In genomic region chr14:33070474-33070873, GRCh38 we compare ENCODE assay signal across 17 cellular contexts.
DNase-seq lines count a peak whose midpoint lies in the region; FAIRE-seq and TF ChIP-seq lines count a peak whose summit lies in the region.
"Had no signal": no experiment of that assay in that cellular context is flagged by ENCODE, and none has a peak within 500 bp of the region (broad histone marks: within the 10 kb centered on the region; RNA-seq: fewer than 3 reads in every experiment).

No MANE protein-coding gene starts in this region.

- H3K27ac ChIP-seq in dorsolateral prefrontal cortex: peak overlapping the region in 31 of 59 donors; percentile 2 to 76 (median 32)
- no peak overlapping the region for H3K27ac ChIP-seq in hepatocyte
- H3K27ac ChIP-seq: C4-2B had no signal

- no peaks in the 10 kb centered on the region for H3K36me3 ChIP-seq in hepatocyte (replicated peaks; ENCODE audit: insufficient read depth, low read depth)
- H3K36me3 ChIP-seq: HAP-1 had no signal

- TF ChIP-seq CTCF in dorsolateral prefrontal cortex (IDR thresholded peaks at IDR 0.05 in 54 of 56, conservative IDR thresholded peaks at IDR 0.05 in 2 of 56; ENCODE audit: low read depth in 1 of 56, partially characterized antibody in 56 of 56) (no peak), hepatocyte (IDR thresholded peaks at IDR 0.05; ENCODE audit: poor library complexity) (no peak)

- peak; percentile 65 for FAIRE-seq in urothelium cell line (lab: Jason Lieb, UNC)
- FAIRE-seq: G401.6, GM12891, GM19239, H1, HTR-8/SVneo had no signal

- DNase-seq in dorsolateral prefrontal cortex (peak in 1 of 10 donors; percentile 12), medulla oblongata (ENCODE audit: extremely low spot score) (peak; percentile 59), pons (ENCODE audit: low spot score) (peak; percentile 79), urothelium cell line (ENCODE audit: low spot score) (no peak), hepatocyte (ENCODE audit: low spot score) (no peak), 8988T (no peak)
- DNase-seq in activated CD4-positive, alpha-beta T cell treated with anti-CD3 and anti-CD28 coated beads, Interleukin-2, amount 50 U/mL, for 4 hours: no peak
- DNase-seq: ACHN; Caco-2; CD4-positive, alpha-beta T cell had no signal

- H3K4me3 ChIP-seq in dorsolateral prefrontal cortex (peak overlapping the region in 1 of 59 donors; percentile 2), hepatocyte (no peak overlapping the region)
- H3K4me3 ChIP-seq: HAP-1 had no signal

- H2AFZ ChIP-seq in hepatocyte: no peak overlapping the region

- WGBS in hepatocyte (ENCODE audit: low lambda C conversion rate, missing lambda C conversion rate): 82% methylated on average over 5 of the region's 5 CpGs

- intact Hi-C loops in dorsolateral prefrontal cortex (cut with DNase I): no loop called here

- no peaks in the 10 kb centered on the region for H3K9me3 ChIP-seq in hepatocyte (ENCODE audit: low read depth)
- H3K9me3 ChIP-seq: Caco-2, HAP-1 had no signal

- H3K4me1 ChIP-seq in hepatocyte (ENCODE audit: insufficient read depth): no peaks in the 10 kb centered on the region
- H3K4me1 ChIP-seq: Caco-2, HAP-1 had no signal

- H3K4me2 ChIP-seq in hepatocyte: no peak overlapping the region

- H3K9me2 ChIP-seq in hepatocyte (replicated peaks; ENCODE audit: insufficient read depth): no peaks in the 10 kb centered on the region

- no peaks in the 10 kb centered on the region for H4K20me1 ChIP-seq in hepatocyte (ENCODE audit: insufficient read depth, poor library complexity, severe bottlenecking)

- no peaks in the 10 kb centered on the region for H3K79me2 ChIP-seq in hepatocyte

- H3K27me3 ChIP-seq in dorsolateral prefrontal cortex (no peaks in the 10 kb centered on the region), hepatocyte (no peaks in the 10 kb centered on the region)

Comparison
In these comparisons a context has a peak if more than half of its experiments do, and no peak if none do; other contexts are left out.
1. DNase-seq: peak in medulla oblongata (single experiment) and pons (single experiment); none in urothelium cell line (single experiment), activated CD4-positive, alpha-beta T cell treated with anti-CD3 and anti-CD28 coated beads, Interleukin-2, amount 50 U/mL, for 4 hours (0 of 2), hepatocyte (single experiment) and 8988T (single experiment).